7 cellular contexts compared by ENCODE assay signal in the genomic region with DNA sequence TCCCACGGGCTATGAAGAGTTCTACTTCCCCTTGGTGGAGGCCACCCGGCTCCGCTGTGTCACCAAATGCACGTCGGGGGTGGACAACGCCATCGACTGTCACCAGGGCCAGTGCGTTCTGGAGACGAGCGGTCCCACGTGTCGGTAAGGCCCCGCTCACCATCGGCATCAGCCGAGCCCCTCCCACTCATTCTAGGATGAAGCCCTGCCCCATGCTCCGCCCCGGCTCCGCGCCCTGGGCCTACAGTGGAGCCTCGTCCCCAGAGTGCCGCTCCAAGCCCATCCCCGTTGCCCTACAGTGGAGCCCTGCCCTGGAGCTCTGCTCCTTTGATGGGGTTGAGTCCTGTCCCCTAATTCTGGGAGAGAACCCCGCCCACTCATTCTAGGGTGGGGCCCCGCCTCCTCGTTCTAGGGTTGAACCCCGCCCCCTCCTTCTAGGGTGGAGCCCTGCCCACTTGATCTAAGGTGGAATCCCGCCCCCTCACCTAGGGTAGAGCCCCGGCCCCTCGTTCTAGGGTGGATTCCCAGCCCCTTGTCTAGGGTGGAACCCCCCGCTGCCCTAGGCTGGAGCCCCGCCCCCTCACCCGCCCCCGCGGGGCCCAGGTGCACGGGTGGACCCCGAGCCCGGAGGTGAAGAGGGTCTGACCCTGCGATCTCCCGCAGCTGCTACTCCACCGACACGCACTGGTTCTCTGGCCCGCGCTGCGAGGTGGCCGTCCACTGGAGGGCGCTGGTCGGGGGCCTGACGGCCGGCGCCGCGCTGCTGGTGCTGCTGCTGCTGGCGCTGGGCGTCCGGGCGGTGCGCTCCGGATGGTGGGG.
DNase-seq lines count a peak whose midpoint lies in the region; ATAC-seq and FAIRE-seq lines count a peak whose summit lies in the region.

No MANE protein-coding gene starts in this region.

- ATAC-seq in GM21515 (IDR thresholded peaks at IDR 0.05; ENCODE audit: unreplicated experiment) = peak; percentile 48
- ATAC-seq in activated naive CD8-positive, alpha-beta T cell treated with anti-CD3 and anti-CD28 coated beads, Interleukin-2, amount 50 U/mL, for 24 hours = peak; percentile 73

- peaks cover 22% of the 10 kb centered on the region for H3K27me3 ChIP-seq in iPS-15b (ENCODE audit: control insufficient read depth, insufficient read depth, low read length)

- no peaks in the 10 kb centered on the region for H3K36me3 ChIP-seq in iPS-15b (ENCODE audit: control insufficient read depth, insufficient read depth, low read length)

- no peak overlapping the region for H3K27ac Mint-ChIP-seq in activated naive CD8-positive, alpha-beta T cell treated with anti-CD3 and anti-CD28 coated beads, Interleukin-2, amount 50 U/mL, for 24 hours

- H3K4me1 ChIP-seq in iPS-15b (ENCODE audit: control insufficient read depth, insufficient read depth, low read length) = peaks cover 24% of the 10 kb centered on the region

- H3K27me3 Mint-ChIP-seq in activated naive CD8-positive, alpha-beta T cell treated with anti-CD3 and anti-CD28 coated beads, Interleukin-2, amount 50 U/mL, for 24 hours = peaks cover 62% of the 10 kb centered on the region

- FAIRE-seq in RCC 7860 (lab: Jason Lieb, UNC) = no peak

- DNase-seq in RCC 7860 (ENCODE audit: low spot score) (peak; percentile 31), Kasumi-1 (lab: John Stamatoyannopoulos, UW) (no peak), hippocampal formation (lab: John Stamatoyannopoulos, UW) (no peak)
- peak; percentile 89 for DNase-seq in activated naive CD8-positive, alpha-beta T cell treated with anti-CD3 and anti-CD28 coated beads, Interleukin-2, amount 50 U/mL, for 24 hours
- peak; percentile 72 to 85 (median 80) for DNase-seq in stimulated activated CD4-positive, alpha-beta T cell treated with anti-CD3 and anti-CD28 coated beads, Interleukin-12 subunit alpha, Interleukin-12 subunit beta, amount 100 ng/mL, for 48 hours (ENCODE audit: low read depth in 2 of 3, low spot score in 1 of 3)

- H3K4me3 ChIP-seq in iPS-15b (ENCODE audit: low read depth, low read length) = peak overlapping the region; percentile 89

- H3K4me1 Mint-ChIP-seq in activated naive CD8-positive, alpha-beta T cell treated with anti-CD3 and anti-CD28 coated beads, Interleukin-2, amount 50 U/mL, for 24 hours = peaks cover 15% of the 10 kb centered on the region

- no peaks in the 10 kb centered on the region for H3K36me3 Mint-ChIP-seq in activated naive CD8-positive, alpha-beta T cell treated with anti-CD3 and anti-CD28 coated beads, Interleukin-2, amount 50 U/mL, for 24 hours (ENCODE audit: low read depth)

- no peaks in the 10 kb centered on the region for H3K9me3 ChIP-seq in iPS-15b (ENCODE audit: control insufficient read depth, insufficient read depth, low read length)

- no peak overlapping the region for H3K9ac ChIP-seq in iPS-15b (ENCODE audit: low read depth, low read length)

- H3K9me3 Mint-ChIP-seq in activated naive CD8-positive, alpha-beta T cell treated with anti-CD3 and anti-CD28 coated beads, Interleukin-2, amount 50 U/mL, for 24 hours = no peaks in the 10 kb centered on the region

- peak overlapping the region; percentile 56 for H3K4me3 Mint-ChIP-seq in activated naive CD8-positive, alpha-beta T cell treated with anti-CD3 and anti-CD28 coated beads, Interleukin-2, amount 50 U/mL, for 24 hours

Comparison
In these comparisons a context has a peak if more than half of its experiments do, and no peak if none do; other contexts are left out.
1. DNase-seq: peak in RCC 7860 (single experiment), activated naive CD8-positive, alpha-beta T cell treated with anti-CD3 and anti-CD28 coated beads, Interleukin-2, amount 50 U/mL, for 24 hours (single experiment) and stimulated activated CD4-positive, alpha-beta T cell treated with anti-CD3 and anti-CD28 coated beads, Interleukin-12 subunit alpha, Interleukin-12 subunit beta, amount 100 ng/mL, for 48 hours (3 of 3); none in Kasumi-1 (0 of 2) and hippocampal formation (0 of 2).